Comparison of ENCODE assay signal across 16 cellular contexts in the genomic region with DNA sequence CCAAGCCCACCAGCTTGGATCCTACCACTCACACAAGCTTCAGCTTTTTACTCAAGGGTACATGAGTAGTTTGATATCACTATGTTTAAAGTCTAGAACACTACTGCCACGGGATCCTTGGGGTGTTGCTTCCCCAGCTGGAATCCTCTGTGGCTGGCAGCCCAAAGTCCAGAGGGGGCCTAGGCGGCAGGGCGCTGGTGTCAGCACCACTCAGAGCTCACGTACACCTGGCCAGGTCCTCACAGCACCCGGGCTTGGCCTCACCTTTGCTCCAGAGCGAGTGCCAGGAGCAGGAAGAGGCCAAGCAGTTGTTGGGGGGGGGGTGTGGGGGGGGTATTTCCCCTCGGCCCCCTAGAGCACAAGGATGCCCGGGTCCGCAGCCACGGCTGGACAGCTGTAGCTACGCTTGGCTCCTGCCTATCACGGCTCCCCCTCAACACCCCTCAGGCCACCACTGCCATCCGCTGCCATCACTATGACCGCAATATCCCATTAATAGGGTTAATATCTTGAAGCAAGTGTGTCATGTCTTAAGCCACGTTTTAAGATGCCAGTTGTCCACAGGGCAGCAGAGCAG. TPM values are rescaled to one million over a fixed set of nuclear protein-coding genes. Genes with fewer than 3 reads are reported as not detected.
DNase-seq lines count a peak whose midpoint lies in the region; ATAC-seq and TF ChIP-seq lines count a peak whose summit lies in the region.
"Had no signal": no experiment of that assay in that cellular context is flagged by ENCODE, and none has a peak within 500 bp of the region (broad histone marks: within the 10 kb centered on the region; RNA-seq: fewer than 3 reads in every experiment).

No MANE protein-coding gene starts in this region.

- H3K4me1 ChIP-seq in hepatocyte (ENCODE audit: insufficient read depth) = no peaks in the 10 kb centered on the region
- no peaks in the 10 kb centered on the region for H3K4me1 ChIP-seq in aorta (ENCODE audit: control insufficient read depth in 1 of 2, insufficient read depth in 2 of 2, low read length in 2 of 2)
- H3K4me1 ChIP-seq: heart right ventricle had no signal

- no peaks in the 10 kb centered on the region for H3K9me3 Mint-ChIP-seq in activated CD4-positive, alpha-beta memory T cell treated with anti-CD3 and anti-CD28 coated beads for 36 hours
- H3K9me3 Mint-ChIP-seq in activated CD4-positive, alpha-beta memory T cell treated with anti-CD3 and anti-CD28 coated beads, Interleukin-2, amount 10 ng/mL, durations not matched to agents 7 days and 5 days = no peaks in the 10 kb centered on the region
- H3K9me3 Mint-ChIP-seq in T-cell (no peaks in the 10 kb centered on the region), progenitor cell of endocrine pancreas (ENCODE audit: low read depth) (no peaks in the 10 kb centered on the region)
- H3K9me3 Mint-ChIP-seq: dendritic cell treated with granulocyte-macrophage colony-stimulating factor and Interleukin-4, amounts not matched to agents 40 ng/mL and 50 ng/mL, for 4 days had no signal

- intact Hi-C loops in activated CD4-positive, alpha-beta memory T cell treated with anti-CD3 and anti-CD28 coated beads for 36 hours (cut with micrococcal nuclease) = no loop called here
- intact Hi-C loops in aorta (cut with DNase I) = loop anchor here (10.0 kb wide), 2 partner anchors 115 to 255 kb away; no protein-coding TSS in a partner anchor

- no peaks in the 10 kb centered on the region for H4K20me1 ChIP-seq in hepatocyte (ENCODE audit: insufficient read depth, poor library complexity, severe bottlenecking)

- H3K27me3 Mint-ChIP-seq in activated CD4-positive, alpha-beta memory T cell treated with anti-CD3 and anti-CD28 coated beads for 36 hours = no peaks in the 10 kb centered on the region
- H3K27me3 Mint-ChIP-seq in activated CD4-positive, alpha-beta memory T cell treated with anti-CD3 and anti-CD28 coated beads, Interleukin-2, amount 10 ng/mL, durations not matched to agents 7 days and 5 days = no peaks in the 10 kb centered on the region
- no peaks in the 10 kb centered on the region for H3K27me3 Mint-ChIP-seq in T-cell
- H3K27me3 Mint-ChIP-seq in progenitor cell of endocrine pancreas = peaks cover 16% of the 10 kb centered on the region
- H3K27me3 Mint-ChIP-seq: dendritic cell treated with granulocyte-macrophage colony-stimulating factor and Interleukin-4, amounts not matched to agents 40 ng/mL and 50 ng/mL, for 4 days had no signal

- TF ChIP-seq CTCF in hepatocyte (IDR thresholded peaks at IDR 0.05; ENCODE audit: poor library complexity) = no peak
- no peak for TF ChIP-seq CTCF in progenitor cell of endocrine pancreas (IDR thresholded peaks at IDR 0.05; ENCODE audit: unreplicated experiment)

- H3K4me3 Mint-ChIP-seq in activated CD4-positive, alpha-beta memory T cell treated with anti-CD3 and anti-CD28 coated beads for 36 hours = no peak overlapping the region
- H3K4me3 Mint-ChIP-seq in activated CD4-positive, alpha-beta memory T cell treated with anti-CD3 and anti-CD28 coated beads, Interleukin-2, amount 10 ng/mL, durations not matched to agents 7 days and 5 days = no peak overlapping the region
- H3K4me3 Mint-ChIP-seq in T-cell (no peak overlapping the region), progenitor cell of endocrine pancreas (ENCODE audit: low read depth) (no peak overlapping the region)
- H3K4me3 Mint-ChIP-seq: dendritic cell treated with granulocyte-macrophage colony-stimulating factor and Interleukin-4, amounts not matched to agents 40 ng/mL and 50 ng/mL, for 4 days had no signal

- CTCF ChIA-PET in activated CD4-positive, alpha-beta memory T cell treated with anti-CD3 and anti-CD28 coated beads for 36 hours (lab: Charles Lee) = interaction anchor here (1.3 kb wide), 1 partner anchor 42 kb away, joined by 7 read pairs; no protein-coding TSS in a partner anchor
- CTCF ChIA-PET in activated CD4-positive, alpha-beta memory T cell treated with anti-CD3 and anti-CD28 coated beads, Interleukin-2, amount 10 ng/mL, durations not matched to agents 7 days and 5 days (lab: Charles Lee) = interaction anchor here (0.9 to 1.1 kb wide), 2 partner anchors 11 to 16 kb away, joined by 3 read pairs; no protein-coding TSS in a partner anchor
- CTCF ChIA-PET in T-cell (lab: Charles Lee) = no interaction called here

- no peak overlapping the region for H3K4me2 ChIP-seq in hepatocyte

- no peaks in the 10 kb centered on the region for H3K9me2 ChIP-seq in hepatocyte (replicated peaks; ENCODE audit: insufficient read depth)

- ATAC-seq in T-cell (replicated peaks in 1 of 4) = no peak
- ATAC-seq in aorta (ENCODE audit: low FRiP score) = no peak
- ATAC-seq: heart right ventricle had no signal

- no peak overlapping the region for H2AFZ ChIP-seq in hepatocyte

- H3K27ac ChIP-seq in hepatocyte = peak overlapping the region; percentile 31
- no peak overlapping the region for H3K27ac ChIP-seq in aorta (ENCODE audit: low read depth in 1 of 2, low read length in 2 of 2)
- H3K27ac ChIP-seq: heart right ventricle had no signal

- no peaks in the 10 kb centered on the region for H3K4me1 Mint-ChIP-seq in activated CD4-positive, alpha-beta memory T cell treated with anti-CD3 and anti-CD28 coated beads for 36 hours (ENCODE audit: low read depth)
- H3K4me1 Mint-ChIP-seq in activated CD4-positive, alpha-beta memory T cell treated with anti-CD3 and anti-CD28 coated beads, Interleukin-2, amount 10 ng/mL, durations not matched to agents 7 days and 5 days = no peaks in the 10 kb centered on the region
- H3K4me1 Mint-ChIP-seq in T-cell = peaks cover 0 to 5% (median 0%) of the 10 kb centered on the region in 3 donors
- H3K4me1 Mint-ChIP-seq in progenitor cell of endocrine pancreas (ENCODE audit: low read depth) = peaks cover 10% of the 10 kb centered on the region

- 89% methylated on average over 14 of the region's 15 CpGs for WGBS in hepatocyte (ENCODE audit: low lambda C conversion rate, missing lambda C conversion rate)
- WGBS in aorta, 2 donors = 81 to 82% methylated on average over 14 to 15 of the region's 15 CpGs

- POLR2A ChIA-PET in activated CD4-positive, alpha-beta memory T cell treated with anti-CD3 and anti-CD28 coated beads for 36 hours (lab: Charles Lee) = no interaction called here
- POLR2A ChIA-PET in activated CD4-positive, alpha-beta memory T cell treated with anti-CD3 and anti-CD28 coated beads, Interleukin-2, amount 10 ng/mL, durations not matched to agents 7 days and 5 days (lab: Charles Lee) = interaction anchor here (1.1 to 1.7 kb wide), 2 partner anchors 16 to 17 kb away, joined by 3 to 7 read pairs; a partner anchor contains a TSS
- POLR2A ChIA-PET in T-cell (lab: Charles Lee) = no interaction called here

- peaks cover 34% of the 10 kb centered on the region for H3K36me3 Mint-ChIP-seq in activated CD4-positive, alpha-beta memory T cell treated with anti-CD3 and anti-CD28 coated beads for 36 hours
- H3K36me3 Mint-ChIP-seq in activated CD4-positive, alpha-beta memory T cell treated with anti-CD3 and anti-CD28 coated beads, Interleukin-2, amount 10 ng/mL, durations not matched to agents 7 days and 5 days (ENCODE audit: low read depth) = peaks cover 63% of the 10 kb centered on the region
- H3K36me3 Mint-ChIP-seq in T-cell = peaks cover 42% of the 10 kb centered on the region
- peaks cover 12% of the 10 kb centered on the region for H3K36me3 Mint-ChIP-seq in progenitor cell of endocrine pancreas (ENCODE audit: insufficient read depth)

- peak overlapping the region; percentile 28 for H3K27ac Mint-ChIP-seq in activated CD4-positive, alpha-beta memory T cell treated with anti-CD3 and anti-CD28 coated beads for 36 hours
- no peak overlapping the region for H3K27ac Mint-ChIP-seq in activated CD4-positive, alpha-beta memory T cell treated with anti-CD3 and anti-CD28 coated beads, Interleukin-2, amount 10 ng/mL, durations not matched to agents 7 days and 5 days
- H3K27ac Mint-ChIP-seq in T-cell (peak overlapping the region; percentile 65 to 66), progenitor cell of endocrine pancreas (peak overlapping the region; percentile 22)
- H3K27ac Mint-ChIP-seq: dendritic cell treated with granulocyte-macrophage colony-stimulating factor and Interleukin-4, amounts not matched to agents 40 ng/mL and 50 ng/mL, for 4 days had no signal

- H3K27me3 ChIP-seq in hepatocyte = no peaks in the 10 kb centered on the region
- H3K27me3 ChIP-seq in aorta (ENCODE audit: control insufficient read depth in 1 of 2, insufficient read depth in 2 of 2, low read length in 1 of 2) = no peaks in the 10 kb centered on the region
- H3K27me3 ChIP-seq: heart right ventricle had no signal

- H3K9me3 ChIP-seq in hepatocyte (ENCODE audit: low read depth) = no peaks in the 10 kb centered on the region
- no peaks in the 10 kb centered on the region for H3K9me3 ChIP-seq in aorta (ENCODE audit: control insufficient read depth, low read length)
- H3K9me3 ChIP-seq: heart right ventricle had no signal

- H3K36me3 ChIP-seq in hepatocyte (replicated peaks; ENCODE audit: insufficient read depth, low read depth) (no peaks in the 10 kb centered on the region), aorta (ENCODE audit: control insufficient read depth in 1 of 2, insufficient read depth in 2 of 2, low read length in 1 of 2) (peaks cover 3 to 6% of the 10 kb centered on the region in 2 donors)

- no peak for DNase-seq in activated CD4-positive, alpha-beta memory T cell treated with anti-CD3 and anti-CD28 coated beads for 36 hours
- no peak for DNase-seq in activated CD4-positive, alpha-beta memory T cell treated with anti-CD3 and anti-CD28 coated beads, Interleukin-2, amount 10 ng/mL, durations not matched to agents 7 days and 5 days
- DNase-seq in T-cell (no peak), hepatocyte (ENCODE audit: low spot score) (peak; percentile 19), progenitor cell of endocrine pancreas (ENCODE audit: low spot score, unreplicated experiment) (no peak), DMS 273 (lab: John Stamatoyannopoulos, UW; ENCODE audit: unreplicated experiment) (no peak), RPMI8226 (no peak), aorta (no peak)
- DNase-seq: activated CD4-positive, alpha-beta T cell treated with anti-CD3 and anti-CD28 coated beads, Interleukin-2, amount 50 U/mL, for 4 hours; EL; heart right ventricle; nucleus accumbens; retina; SHP77; stimulated activated CD4-positive, alpha-beta T cell treated with anti-CD3 and anti-CD28 coated beads, Interleukin-15, amount 100 ng/mL, for 24 hours had no signal

- H3K79me2 ChIP-seq in hepatocyte = no peaks in the 10 kb centered on the region

- no peak overlapping the region for H3K4me3 ChIP-seq in hepatocyte
- no peak overlapping the region for H3K4me3 ChIP-seq in aorta (ENCODE audit: low read length in 2 of 2)
- H3K4me3 ChIP-seq: heart right ventricle had no signal

RNA-seq across cellular contexts. Expression of a gene that starts 17.0 kb away (rescaled TPM):
- 10 to 100 TPM; 40.1 to 40.7 TPM for total RNA-seq in activated CD4-positive, alpha-beta memory T cell treated with anti-CD3 and anti-CD28 coated beads for 36 hours
- total RNA-seq in activated CD4-positive, alpha-beta memory T cell treated with anti-CD3 and anti-CD28 coated beads, Interleukin-2, amount 10 ng/mL, durations not matched to agents 7 days and 5 days = 10 to 100 TPM; 46.3 to 47.0 TPM
- 10 to 100 TPM; 39.4 to 51.4 (median 45.9) TPM for total RNA-seq in T-cell
- total RNA-seq in hepatocyte = 33.0 and 56.4 TPM in 2 replicates
- 31.7 and 44.2 TPM in 2 replicates for polyA plus RNA-seq in hepatocyte
- total RNA-seq in progenitor cell of endocrine pancreas = 46.8 and 47.9 TPM in 2 replicates
- total RNA-seq in aorta = 10 to 100 TPM; 27.7 to 28.7 TPM
- polyA plus RNA-seq in aorta = 10 to 100 TPM; 24.8 to 41.7 TPM

RNA-seq across cellular contexts. Expression of a gene that starts 17.3 kb away (rescaled TPM):
- 10 to 100 TPM; 24.3 to 24.5 TPM for total RNA-seq in activated CD4-positive, alpha-beta memory T cell treated with anti-CD3 and anti-CD28 coated beads for 36 hours
- total RNA-seq in activated CD4-positive, alpha-beta memory T cell treated with anti-CD3 and anti-CD28 coated beads, Interleukin-2, amount 10 ng/mL, durations not matched to agents 7 days and 5 days = 10 to 100 TPM; 32.9 to 37.3 TPM
- 10 to 100 TPM; 41.3 to 53.6 (median 43.5) TPM for total RNA-seq in T-cell
- total RNA-seq in hepatocyte = 31.1 and 39.8 TPM in 2 replicates
- 20.4 and 26.2 TPM in 2 replicates for polyA plus RNA-seq in hepatocyte
- 39.4 and 41.0 TPM in 2 replicates for total RNA-seq in progenitor cell of endocrine pancreas
- total RNA-seq in aorta = 10 to 100 TPM; 37.4 to 43.1 TPM
- 1 to 10 TPM; 8.6 to 9.0 TPM for polyA plus RNA-seq in aorta

RNA-seq across cellular contexts. Expression of a gene that starts 55.8 kb away (rescaled TPM):
- total RNA-seq in activated CD4-positive, alpha-beta memory T cell treated with anti-CD3 and anti-CD28 coated beads for 36 hours = 10 to 100 TPM; 30.1 to 32.9 TPM
- total RNA-seq in activated CD4-positive, alpha-beta memory T cell treated with anti-CD3 and anti-CD28 coated beads, Interleukin-2, amount 10 ng/mL, durations not matched to agents 7 days and 5 days = 10 to 100 TPM; 55.0 to 55.1 TPM
- 10 to 100 TPM; 36.0 to 48.9 (median 39.9) TPM for total RNA-seq in T-cell
- 40.2 and 43.1 TPM in 2 replicates for total RNA-seq in hepatocyte
- polyA plus RNA-seq in hepatocyte = 22.2 and 22.7 TPM in 2 replicates
- 0.22 and 0.33 TPM in 2 replicates for total RNA-seq in progenitor cell of endocrine pancreas
- 10 to 100 TPM; 13.4 to 18.4 TPM for total RNA-seq in aorta
- polyA plus RNA-seq in aorta = 10 to 100 TPM in 1 of 2 donors, under 1 TPM in 1; 0.92 to 18.7 TPM

Comparison
In these comparisons a context has a peak if more than half of its experiments do, and no peak if none do; other contexts are left out.
1. RNA of a gene that starts 55.8 kb away (total RNA-seq): 55.0 to 55.1 TPM in activated CD4-positive, alpha-beta memory T cell treated with anti-CD3 and anti-CD28 coated beads, Interleukin-2, amount 10 ng/mL, durations not matched to agents 7 days and 5 days, 40.2 to 43.1 TPM in hepatocyte, 36.0 to 48.9 TPM in T-cell, 30.1 to 32.9 TPM in activated CD4-positive, alpha-beta memory T cell treated with anti-CD3 and anti-CD28 coated beads for 36 hours and 13.4 to 18.4 TPM in aorta; 0.22 to 0.33 TPM in progenitor cell of endocrine pancreas; every median in the first group is over 10 times any median in the second.
2. CTCF ChIA-PET loops: an anchor here in activated CD4-positive, alpha-beta memory T cell treated with anti-CD3 and anti-CD28 coated beads for 36 hours (1.3 kb wide) and activated CD4-positive, alpha-beta memory T cell treated with anti-CD3 and anti-CD28 coated beads, Interleukin-2, amount 10 ng/mL, durations not matched to agents 7 days and 5 days (0.9 to 1.1 kb wide); none called in T-cell.